In genomic region chr22:36589856-36590255, GRCh38 we compare ENCODE assay signal across 22 cellular contexts.
DNase-seq lines count a peak whose midpoint lies in the region; ATAC-seq and TF ChIP-seq lines count a peak whose summit lies in the region.
"Had no signal": no experiment of that assay in that cellular context is flagged by ENCODE, and none has a peak within 500 bp of the region (broad histone marks: within the 10 kb centered on the region; RNA-seq: fewer than 3 reads in every experiment).

No MANE protein-coding gene starts in this region.

- TF ChIP-seq CTCF in RWPE1 (conservative IDR thresholded peaks at IDR 0.05; ENCODE audit: low read depth) (no peak), glutamatergic neuron (IDR thresholded peaks at IDR 0.05; ENCODE audit: partially characterized antibody, unreplicated experiment) (no peak), spleen (IDR thresholded peaks at IDR 0.05 in 8 of 11, conservative IDR thresholded peaks at IDR 0.05 in 3 of 11) (no peak), prostate gland (IDR thresholded peaks at IDR 0.05) (no peak), MCF 10A (IDR thresholded peaks at IDR 0.05; ENCODE audit: unreplicated experiment) (no peak)

- peaks cover 5% of the 10 kb centered on the region for H3K36me3 Mint-ChIP-seq in glutamatergic neuron (ENCODE audit: unreplicated experiment)
- no peaks in the 10 kb centered on the region for H3K36me3 Mint-ChIP-seq in MCF 10A (ENCODE audit: insufficient read depth, unreplicated experiment)
- H3K36me3 Mint-ChIP-seq: CD8-positive, alpha-beta T cell had no signal

- no peak overlapping the region for H3K4me3 ChIP-seq in spleen
- no peak overlapping the region for H3K4me3 ChIP-seq in prostate gland
- H3K4me3 ChIP-seq: BLaER1 treated with 17β-estradiol and CSF1 and Interleukin-3, amounts not matched to agents 10 nM and 100 nM; PC-9 had no signal

- H3K9me3 ChIP-seq in spleen (peaks cover 0 to 12% (median 0%) of the 10 kb centered on the region in 8 donors), prostate gland (no peaks in the 10 kb centered on the region)
- H3K9me3 ChIP-seq: BLaER1 treated with 17β-estradiol and CSF1 and Interleukin-3, amounts not matched to agents 10 nM and 100 nM had no signal

- H3K27ac ChIP-seq in RWPE1 (peak overlapping the region; percentile 64), spleen (no peak overlapping the region), prostate gland (no peak overlapping the region)
- H3K27ac ChIP-seq: 22Rv1; BLaER1 treated with 17β-estradiol and CSF1 and Interleukin-3, amounts not matched to agents 10 nM and 100 nM; KMS-11; PC-9 had no signal

- intact Hi-C loops in spleen (cut with DNase I; ENCODE audit: low total_unique reads) (no loop called here), prostate gland (cut with DNase I) (no loop called here), MCF 10A (cut with micrococcal nuclease) (no loop called here)

- H3K27me3 Mint-ChIP-seq in glutamatergic neuron (ENCODE audit: unreplicated experiment) = peaks cover 16% of the 10 kb centered on the region
- H3K27me3 Mint-ChIP-seq in MCF 10A (ENCODE audit: insufficient read depth, unreplicated experiment) = peaks cover 38% of the 10 kb centered on the region

- TF ChIP-seq POLR2A in spleen (IDR thresholded peaks at IDR 0.05) (no peak), prostate gland (IDR thresholded peaks at IDR 0.05) (no peak)

- ATAC-seq in HG03571 (IDR thresholded peaks at IDR 0.05; ENCODE audit: unreplicated experiment) = no peak
- ATAC-seq: CD8-positive, alpha-beta T cell had no signal

- peak overlapping the region; percentile 75 for H3K27ac Mint-ChIP-seq in glutamatergic neuron (ENCODE audit: unreplicated experiment)
- no peak overlapping the region for H3K27ac Mint-ChIP-seq in MCF 10A (ENCODE audit: low read depth, unreplicated experiment)
- H3K27ac Mint-ChIP-seq: CD8-positive, alpha-beta T cell had no signal

- CTCF ChIA-PET in RWPE1 (lab: Yijun Ruan, JAX) = no interaction called here
- CTCF ChIA-PET in MCF 10A (lab: Yijun Ruan, JAX) = interaction anchor here (0.7 kb wide), 1 partner anchor 36 kb away, joined by 3 read pairs; no protein-coding TSS in a partner anchor

- POLR2A ChIA-PET in RWPE1 (lab: Yijun Ruan, JAX; ENCODE audit: low non-redundant PET) = no interaction called here
- POLR2A ChIA-PET in MCF 10A (lab: Yijun Ruan, JAX) = interaction anchor here (0.6 to 1.2 kb wide), 6 partner anchors 10 to 239 kb away, joined by 3 to 6 read pairs (median 3); partner anchors contain the start of gene EIF3D

- peaks cover 65% of the 10 kb centered on the region for H3K4me1 Mint-ChIP-seq in glutamatergic neuron (ENCODE audit: low read depth, unreplicated experiment)
- peaks cover 30% of the 10 kb centered on the region for H3K4me1 Mint-ChIP-seq in MCF 10A (ENCODE audit: insufficient read depth, unreplicated experiment)

- H3K4me1 ChIP-seq in spleen = peaks cover 0 to 11% (median 0%) of the 10 kb centered on the region in 6 donors
- no peaks in the 10 kb centered on the region for H3K4me1 ChIP-seq in prostate gland (replicated peaks)

- BruUV-seq in MCF 10A (replicated peaks; lab: Mats Ljungman, UMichigan) = no TSS peak

- WGBS in spleen, 5 donors = 75 to 81% (median 78%) methylated on average over 4 to 7 of the region's 7 CpGs
- 65% methylated on average over 7 of the region's 7 CpGs for whole genome bisulfite sequencing in prostate gland

- peaks cover 0 to 54% (median 4%) of the 10 kb centered on the region in 7 donors for H3K27me3 ChIP-seq in spleen (replicated peaks in 1 of 7)
- peaks cover 10% of the 10 kb centered on the region for H3K27me3 ChIP-seq in prostate gland (replicated peaks; ENCODE audit: insufficient read depth)
- H3K27me3 ChIP-seq: BLaER1 treated with 17β-estradiol and CSF1 and Interleukin-3, amounts not matched to agents 10 nM and 100 nM had no signal

- H3K4me3 Mint-ChIP-seq in glutamatergic neuron (ENCODE audit: unreplicated experiment) (peak overlapping the region; percentile 28), MCF 10A (ENCODE audit: unreplicated experiment) (no peak overlapping the region)
- H3K4me3 Mint-ChIP-seq: CD8-positive, alpha-beta T cell had no signal

- no peaks in the 10 kb centered on the region for H3K36me3 ChIP-seq in spleen
- no peaks in the 10 kb centered on the region for H3K36me3 ChIP-seq in prostate gland
- H3K36me3 ChIP-seq: BLaER1 treated with 17β-estradiol and CSF1 and Interleukin-3, amounts not matched to agents 10 nM and 100 nM had no signal

- DNase-seq in NCI-H1417 (lab: John Stamatoyannopoulos, UW) (peak in 2 of 3 experiments; percentile 1 to 25), NCI-H1417 treated with DMSO at 0.1 percent for 48 hours (lab: John Stamatoyannopoulos, UW) (no peak), RWPE1 (ENCODE audit: low spot score) (no peak), glutamatergic neuron (peak; percentile 46), spleen (peak; percentile 38), prostate gland (ENCODE audit: low spot score) (no peak), MCF 10A (ENCODE audit: unreplicated experiment) (no peak)
- DNase-seq: ACHN; Calu3; CD8-positive, alpha-beta T cell; GF-D8; H7; NCI-H1105 treated with DMSO at 0.1 percent for 48 hours; NCI-H1694 treated with DMSO at 0.1 percent for 48 hours; NCI-H510A; NCI-H748 treated with DMSO at 0.1 percent for 48 hours; PC-9; T-helper 1 cell had no signal

- H3K9me3 Mint-ChIP-seq in glutamatergic neuron (ENCODE audit: unreplicated experiment) (peaks cover 15% of the 10 kb centered on the region), MCF 10A (ENCODE audit: unreplicated experiment) (no peaks in the 10 kb centered on the region)

Comparison
In these comparisons a context has a peak if more than half of its experiments do, and no peak if none do; other contexts are left out.
1. DNase-seq: peak in NCI-H1417 (2 of 3), glutamatergic neuron (single experiment) and spleen (single experiment); none in NCI-H1417 treated with DMSO at 0.1 percent for 48 hours (single experiment), RWPE1 (single experiment), prostate gland (single experiment) and MCF 10A (single experiment).